15 cellular contexts compared by ENCODE assay signal in the genomic region with DNA sequence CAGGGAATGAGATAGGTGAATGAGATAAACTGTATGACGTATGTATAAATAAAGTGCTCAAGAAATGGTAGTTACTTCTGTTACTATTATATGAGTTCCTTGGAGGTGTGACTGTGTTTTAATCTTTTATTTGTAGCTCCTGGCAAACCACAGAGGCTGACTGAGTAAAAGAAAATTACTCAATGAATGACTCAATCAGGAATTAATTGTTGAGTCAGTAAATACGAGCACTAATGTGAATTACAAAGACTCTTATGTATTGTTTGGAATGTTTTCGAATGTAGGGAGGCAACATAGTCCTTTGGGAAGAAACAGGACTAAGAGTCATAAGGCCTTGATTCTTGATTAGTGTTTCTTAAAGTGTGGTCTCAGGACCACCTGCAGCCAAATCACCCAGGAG. TPM values are rescaled to one million over a fixed set of nuclear protein-coding genes. Genes with fewer than 3 reads are reported as not detected.
DNase-seq lines count a peak whose midpoint lies in the region; TF ChIP-seq lines count a peak whose summit lies in the region.
"Had no signal": no experiment of that assay in that cellular context is flagged by ENCODE, and none has a peak within 500 bp of the region (broad histone marks: within the 10 kb centered on the region; RNA-seq: fewer than 3 reads in every experiment).

No MANE protein-coding gene starts in this region.

- no peak for TF ChIP-seq CTCF in SK-N-SH (IDR thresholded peaks at IDR 0.05)
- no peak for TF ChIP-seq CTCF in ovary (IDR thresholded peaks at IDR 0.05)

- H3K4me2 ChIP-seq in SK-N-SH, result peak overlapping the region; percentile 13

- 49% methylated on average over 3 of the region's 3 CpGs for WGBS in SK-N-SH (ENCODE audit: low lambda C conversion rate)
- WGBS in ovary, 3 donors, result 61 to 74% (median 68%) methylated on average over 3 of the region's 3 CpGs

- H3K4me1 ChIP-seq in SK-N-SH (ENCODE audit: control insufficient read depth in 1 of 2, insufficient read depth in 2 of 2, low read depth in 1 of 2, low read length in 1 of 2) (peaks cover 8 to 47% of the 10 kb centered on the region in 2 experiments), ovary (ENCODE audit: insufficient read depth) (peaks cover 5% of the 10 kb centered on the region)
- H3K4me1 ChIP-seq: body of pancreas had no signal

- no peak for TF ChIP-seq RAD21 in SK-N-SH (IDR thresholded peaks at IDR 0.05; ENCODE audit: low read length)

- H3K36me3 ChIP-seq in SK-N-SH (replicated peaks in 1 of 2; ENCODE audit: control insufficient read depth in 1 of 2, insufficient read depth in 2 of 2, low read length in 1 of 2), result peaks cover 4 to 80% of the 10 kb centered on the region in 2 experiments
- no peaks in the 10 kb centered on the region for H3K36me3 ChIP-seq in ovary

- DNase-seq in ELR (ENCODE audit: low read depth) (peak; percentile 92), SK-N-SH (no peak), fibroblast of peridontal ligament (ENCODE audit: extremely low read depth) (peak; percentile 79), renal cortical epithelial cell (ENCODE audit: low read depth) (peak; percentile 100), KBM-7 (no peak), activated T-cell treated with anti-CD3 and anti-CD28 coated beads for 4 hours (no peak), ovary (no peak)
- no peak for DNase-seq in activated effector memory CD4-positive, alpha-beta T cell treated with Interleukin-2 at 50 U/mL for 16 hours
- DNase-seq: activated CD4-positive, alpha-beta T cell treated with anti-CD3 and anti-CD28 coated beads for 48 hours; activated T-cell treated with anti-CD3 and anti-CD28 coated beads, Interleukin-2, amount 50 U/mL, for 48 hours; body of pancreas; C1 segment of cervical spinal cord; retina; stimulated activated CD4-positive, alpha-beta T cell treated with anti-CD3 and anti-CD28 coated beads, Interleukin-4, amount 100 ng/mL, for 24 hours; stimulated activated naive CD4-positive, alpha-beta T cell treated with Interleukin-2 at 50 U/mL for 16 hours had no signal

- H3K4me3 ChIP-seq in SK-N-SH (ENCODE audit: low read depth in 2 of 2, low read length in 1 of 2) (no peak overlapping the region), ovary (no peak overlapping the region)
- H3K4me3 ChIP-seq: body of pancreas had no signal

- TF ChIP-seq EP300 in SK-N-SH (IDR thresholded peaks at IDR 0.05; ENCODE audit: borderline replicate concordance in 1 of 2, low read depth in 1 of 2, low read length in 1 of 2), result no peak
- TF ChIP-seq EP300 in ovary (IDR thresholded peaks at IDR 0.05), result no peak

- in situ Hi-C loops in KBM-7 (cut with MboI; ENCODE audit: low pct_unique_long_range_greater_than_20kb, low sequenced_read_pairs), result no loop called here

- H3K9me3 ChIP-seq in SK-N-SH (no peaks in the 10 kb centered on the region), ovary (no peaks in the 10 kb centered on the region)
- H3K9me3 ChIP-seq: body of pancreas had no signal

- H2AFZ ChIP-seq in SK-N-SH (ENCODE audit: low read depth), result no peak overlapping the region

- H3K27ac ChIP-seq in SK-N-SH (ENCODE audit: low read depth in 2 of 2, low read length in 1 of 2), result peak overlapping the region in 1 of 2 experiments; percentile 78; a peak in 2 of 4 replicates
- H3K27ac ChIP-seq in ovary, result no peak overlapping the region
- H3K27ac ChIP-seq: body of pancreas had no signal

- intact Hi-C loops in ovary (cut with DNase I), result no loop called here

- CTCF ChIA-PET in SK-N-SH (lab: Yijun Ruan, JAX), result interaction anchor here (1.9 kb wide), 1 partner anchor 35 kb away, joined by 5 read pairs; no protein-coding TSS in a partner anchor

- 0 out of 2 replicates have a peak overlapping the region, but pooled peaks have one; percentile 3 for H3K9ac ChIP-seq in SK-N-SH

- no peaks in the 10 kb centered on the region for H3K27me3 ChIP-seq in SK-N-SH (ENCODE audit: insufficient read depth)
- H3K27me3 ChIP-seq in ovary, result no peaks in the 10 kb centered on the region
- H3K27me3 ChIP-seq: body of pancreas had no signal

- POLR2A ChIA-PET in SK-N-SH (lab: Yijun Ruan, JAX), result no interaction called here

- H4K20me1 ChIP-seq in SK-N-SH (ENCODE audit: insufficient read depth), result peaks cover 93% of the 10 kb centered on the region

- TF ChIP-seq POLR2A in ovary (IDR thresholded peaks at IDR 0.05), result no peak

- peaks cover 100% of the 10 kb centered on the region for H3K79me2 ChIP-seq in SK-N-SH (ENCODE audit: insufficient read depth)

- H3F3A ChIP-seq in SK-N-SH (replicated peaks; ENCODE audit: insufficient read depth), result peaks cover 55% of the 10 kb centered on the region

- no peaks in the 10 kb centered on the region for H3K9me2 ChIP-seq in SK-N-SH

TF ChIP-seq in SK-N-SH, 30 proteins besides CTCF, POLR2A, EP300 and RAD21:
- TF ChIP-seq FOSL2 (IDR thresholded peaks at IDR 0.05; ENCODE audit: borderline replicate concordance, low read depth), result peak; percentile 43
- TF ChIP-seq NFIC (IDR thresholded peaks at IDR 0.05; ENCODE audit: borderline replicate concordance), result no peak
- peak; percentile 40; the same call in 1 of the 2 replicates for TF ChIP-seq JUND (IDR thresholded peaks at IDR 0.05)

RNA-seq across cellular contexts. Expression of a gene that starts 51.1 kb away (rescaled TPM):
- polyA plus RNA-seq in SK-N-SH (2012; rRNA removed), result 0.18 TPM in 1 of 2 replicates, not detected in the other
- not detected in 2 replicates for polyA plus RNA-seq in SK-N-SH (2012; cell fraction: cytosol; rRNA removed)
- 0.27 and 1.1 TPM in 2 replicates for polyA plus RNA-seq in SK-N-SH (2012; cell fraction: nucleus; rRNA removed)
- not detected in 2 replicates for total RNA-seq in renal cortical epithelial cell
- 10 to 100 TPM in 1 of 7 donors, 1 to 10 TPM in 6; 1.3 to 13.2 (median 4.1) TPM for total RNA-seq in ovary
- under 1 TPM in 1 of 2 donors, not detected in 1; 0.32 TPM for polyA plus RNA-seq in ovary
- total RNA-seq: body of pancreas had no signal

Comparison
In these comparisons a context has a peak if more than half of its experiments do, and no peak if none do; other contexts are left out.
1. DNase-seq: peak in ELR (single experiment), fibroblast of peridontal ligament (single experiment) and renal cortical epithelial cell (single experiment); none in SK-N-SH (single experiment), KBM-7 (single experiment), activated T-cell treated with anti-CD3 and anti-CD28 coated beads for 4 hours (single experiment), ovary (0 of 5) and activated effector memory CD4-positive, alpha-beta T cell treated with Interleukin-2 at 50 U/mL for 16 hours (single experiment).